ENCODE assay signal across 22 cellular contexts in the genomic region with DNA sequence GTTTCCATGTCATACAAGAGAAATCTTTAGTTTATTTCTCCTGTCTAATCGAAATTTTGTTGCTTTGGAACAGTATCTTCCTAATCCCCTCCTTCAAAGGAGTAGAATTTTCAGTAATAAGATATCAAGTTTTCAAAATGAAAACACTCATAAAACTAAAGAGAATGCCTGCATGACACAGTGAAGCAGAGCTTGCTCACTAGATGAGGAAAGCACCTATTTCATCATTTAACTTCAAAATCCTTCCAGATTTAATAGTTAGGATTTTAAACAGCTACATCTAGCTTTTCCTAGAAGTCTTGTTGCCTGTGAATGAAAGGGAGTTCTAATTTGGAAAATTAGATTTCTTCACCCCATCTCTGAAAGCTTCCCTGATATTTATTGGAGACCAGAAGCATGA.
DNase-seq lines count a peak whose midpoint lies in the region; ATAC-seq and TF ChIP-seq lines count a peak whose summit lies in the region.
"Had no signal": no experiment of that assay in that cellular context is flagged by ENCODE, and none has a peak within 500 bp of the region (broad histone marks: within the 10 kb centered on the region; RNA-seq: fewer than 3 reads in every experiment).

No MANE protein-coding gene starts in this region.

- H3K79me2 ChIP-seq in neural progenitor cell (ENCODE audit: low read depth), result no peaks in the 10 kb centered on the region

- H3K4me1 Mint-ChIP-seq in neural progenitor cell, result peaks cover 11% of the 10 kb centered on the region
- H3K4me1 Mint-ChIP-seq: CD8-positive, alpha-beta memory T cell; IgD-negative memory B cell had no signal

- H3K4me2 ChIP-seq in neural progenitor cell, result no peak overlapping the region

- no peaks in the 10 kb centered on the region for H3K9me3 Mint-ChIP-seq in neural progenitor cell
- H3K9me3 Mint-ChIP-seq: CD8-positive, alpha-beta memory T cell; GM23338; IgD-negative memory B cell had no signal

- no peaks in the 10 kb centered on the region for H3K36me3 ChIP-seq in neural progenitor cell
- H3K36me3 ChIP-seq: HAP-1, Peyer's patch, SJCRH30 had no signal

- peak overlapping the region; percentile 59 for H2AFZ ChIP-seq in neural progenitor cell (replicated peaks)

- no peaks in the 10 kb centered on the region for H3K36me3 Mint-ChIP-seq in neural progenitor cell
- H3K36me3 Mint-ChIP-seq: IgD-negative memory B cell had no signal

- H3K27me3 ChIP-seq in neural progenitor cell, result no peaks in the 10 kb centered on the region
- H3K27me3 ChIP-seq: Peyer's patch, SJCRH30 had no signal

- H3K27me3 Mint-ChIP-seq in neural progenitor cell (ENCODE audit: insufficient read depth, low read depth), result no peaks in the 10 kb centered on the region

- no peaks in the 10 kb centered on the region for H4K20me1 ChIP-seq in neural progenitor cell (ENCODE audit: low read depth)

- no peak overlapping the region for H3K4me3 Mint-ChIP-seq in neural progenitor cell
- H3K4me3 Mint-ChIP-seq: CD8-positive, alpha-beta memory T cell; GM23338; IgD-negative memory B cell had no signal

- no peak overlapping the region for H3K9ac ChIP-seq in neural progenitor cell

- ATAC-seq in HG03108 (IDR thresholded peaks at IDR 0.05; ENCODE audit: unreplicated experiment), result no peak
- ATAC-seq: GM23338 had no signal

- H3K9me3 ChIP-seq in neural progenitor cell (ENCODE audit: low read depth), result no peaks in the 10 kb centered on the region
- H3K9me3 ChIP-seq: HAP-1, Peyer's patch, SJCRH30 had no signal

- no peak overlapping the region for H3K27ac Mint-ChIP-seq in neural progenitor cell
- H3K27ac Mint-ChIP-seq: CD8-positive, alpha-beta memory T cell; GM23338; IgD-negative memory B cell had no signal

- DNase-seq in HCEC 1CT (peak; percentile 4), choroid plexus epithelial cell (ENCODE audit: low read depth) (peak; percentile 27), fibroblast of pulmonary artery (ENCODE audit: low read depth) (peak; percentile 13), neural progenitor cell (ENCODE audit: low spot score) (no peak), AG08396 (ENCODE audit: low spot score) (no peak), MV-4-11 (lab: John Stamatoyannopoulos, UW) (no peak), RPMI8226 (no peak)
- DNase-seq: Calu3; CD8-positive, alpha-beta memory T cell; DMS153; NCI-H1417 treated with DMSO at 0.1 percent for 48 hours; NCI-H1930; NCI-H2171; NCI-H524 treated with DMSO at 0.1 percent for 48 hours; NCI-H82; Peyer's patch; SJCRH30 had no signal

- no peak for TF ChIP-seq CTCF in choroid plexus epithelial cell (conservative IDR thresholded peaks at IDR 0.05; ENCODE audit: low read depth, low read length)
- no peak for TF ChIP-seq CTCF in fibroblast of pulmonary artery (IDR thresholded peaks at IDR 0.05; ENCODE audit: low read length, missing control alignments)
- no peak for TF ChIP-seq CTCF in neural progenitor cell (IDR thresholded peaks at IDR 0.05)

- H3K4me1 ChIP-seq in neural progenitor cell, result peaks cover 45% of the 10 kb centered on the region
- H3K4me1 ChIP-seq: Peyer's patch, SJCRH30 had no signal

- H3K4me3 ChIP-seq in choroid plexus epithelial cell (ENCODE audit: low read depth, low read length) (no peak overlapping the region), fibroblast of pulmonary artery (replicated peaks; ENCODE audit: low read depth, low read length) (no peak overlapping the region), neural progenitor cell (no peak overlapping the region)
- H3K4me3 ChIP-seq: GM23338, HAP-1, Peyer's patch, SJCRH30 had no signal

- no peak overlapping the region for H3K27ac ChIP-seq in neural progenitor cell
- H3K27ac ChIP-seq: C4-2B, Peyer's patch, SJCRH30 had no signal

- H3F3A ChIP-seq in neural progenitor cell (ENCODE audit: low read depth), result peaks cover 14% of the 10 kb centered on the region

Comparison
In these comparisons a context has a peak if more than half of its experiments do, and no peak if none do; other contexts are left out.
1. DNase-seq: peak in HCEC 1CT (single experiment), choroid plexus epithelial cell (single experiment) and fibroblast of pulmonary artery (single experiment); none in neural progenitor cell (single experiment), AG08396 (single experiment), MV-4-11 (single experiment) and RPMI8226 (single experiment).